24 cellular contexts compared by ENCODE assay signal in the genomic region with DNA sequence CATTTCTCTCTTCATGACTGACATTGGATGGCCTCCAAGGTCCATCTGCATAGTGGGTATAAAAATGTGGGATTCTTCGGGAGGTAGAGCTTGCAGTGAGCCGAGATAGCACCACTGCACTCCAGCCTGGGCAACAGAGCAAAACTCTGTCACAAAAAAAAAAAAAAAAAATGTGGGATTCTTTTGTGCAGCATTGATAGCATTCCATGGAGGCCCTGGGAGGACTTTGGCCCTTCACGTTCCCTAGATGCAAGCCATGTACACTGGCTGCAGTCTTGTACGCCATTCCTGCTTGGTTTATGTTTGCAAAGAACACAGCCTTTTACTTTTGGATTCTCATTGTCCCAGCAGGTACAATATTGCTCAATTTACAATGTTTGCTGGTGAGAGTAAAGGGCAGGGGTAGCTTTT.
DNase-seq lines count a peak whose midpoint lies in the region; FAIRE-seq and TF ChIP-seq lines count a peak whose summit lies in the region.
"Had no signal": no experiment of that assay in that cellular context is flagged by ENCODE, and none has a peak within 500 bp of the region (broad histone marks: within the 10 kb centered on the region; RNA-seq: fewer than 3 reads in every experiment).

No MANE protein-coding gene starts in this region.

- no peak overlapping the region for H3K4me3 Mint-ChIP-seq in mesothelial cell of epicardium
- H3K4me3 Mint-ChIP-seq: B cell, CD14-positive monocyte, GM23338, H9 had no signal

- no peaks in the 10 kb centered on the region for H3K27me3 Mint-ChIP-seq in mesothelial cell of epicardium (ENCODE audit: low read depth)
- H3K27me3 Mint-ChIP-seq: B cell had no signal

- peaks cover 19% of the 10 kb centered on the region for H3K4me1 Mint-ChIP-seq in mesothelial cell of epicardium
- H3K4me1 Mint-ChIP-seq: B cell, CD14-positive monocyte, GM23338, H9 had no signal

- in situ Hi-C loops in transverse colon (cut with MboI; ENCODE audit: low pct_ligation_motif_present in 1 of 4, low pct_unique_long_range_greater_than_20kb in 1 of 4, low sequenced_read_pairs in 3 of 4), result no loop called here

- intact Hi-C loops in transverse colon (cut with DNase I; ENCODE audit: low total_unique reads), result no loop called here

- DNase-seq in HuH-7 (ENCODE audit: low spot score) (peak; percentile 34), islet precursor cell (peak; percentile 51), mesothelial cell of epicardium (ENCODE audit: low spot score in 2 of 2, unreplicated experiment in 2 of 2) (no peak), transverse colon (peak; percentile 10), frontal cortex (ENCODE audit: low spot score in 2 of 2) (no peak), C1 segment of cervical spinal cord (lab: John Stamatoyannopoulos, UW) (no peak), mesenteric fat pad (ENCODE audit: low spot score) (no peak)
- DNase-seq: DMS53; H9; IMR-90; KG1; MG63; NCI-H1105 treated with DMSO at 0.1 percent for 48 hours; NCI-H146; NCI-H1930; NCI-H2107; NCI-H524; NCI-H748 treated with DMSO at 0.1 percent for 48 hours; NK-92 treated with Interleukin-12 subunit alpha and Interleukin-12 subunit beta, amount 100 ng/mL, for 24 hours; SJCRH30 had no signal

- no peak overlapping the region for H3K27ac ChIP-seq in transverse colon
- H3K27ac ChIP-seq: SJCRH30 had no signal

- 33 to 50% methylated on average over 3 to 4 of the region's 4 CpGs for WGBS in transverse colon (ENCODE audit: low coverage in 1 of 2), 2 donors

- no peak overlapping the region for H3K4me3 ChIP-seq in transverse colon
- H3K4me3 ChIP-seq: GM23338, MG63, SJCRH30 had no signal

- H3K9me3 Mint-ChIP-seq in mesothelial cell of epicardium, result peaks cover 10% of the 10 kb centered on the region
- H3K9me3 Mint-ChIP-seq: GM23338, H9 had no signal

- H3K27ac Mint-ChIP-seq in mesothelial cell of epicardium, result peak overlapping the region; percentile 25
- H3K27ac Mint-ChIP-seq: B cell, CD14-positive monocyte, GM23338, H9 had no signal

- TF ChIP-seq CTCF in mesothelial cell of epicardium (IDR thresholded peaks at IDR 0.05; ENCODE audit: unreplicated experiment), result no peak
- no peak for TF ChIP-seq CTCF in transverse colon (IDR thresholded peaks at IDR 0.05)

- no peaks in the 10 kb centered on the region for H3K27me3 ChIP-seq in transverse colon
- H3K27me3 ChIP-seq: MG63, SJCRH30 had no signal

- no peak for TF ChIP-seq POLR2A in transverse colon (IDR thresholded peaks at IDR 0.05)

- no peak for TF ChIP-seq EP300 in transverse colon (IDR thresholded peaks at IDR 0.05; ENCODE audit: low read depth)

- H3K4me1 ChIP-seq in transverse colon, result no peaks in the 10 kb centered on the region
- H3K4me1 ChIP-seq: SJCRH30 had no signal

- no peak for FAIRE-seq in frontal cortex (lab: Jason Lieb, UNC)
- FAIRE-seq: G401.6 had no signal

- no peaks in the 10 kb centered on the region for H3K9me3 ChIP-seq in transverse colon
- H3K9me3 ChIP-seq: MG63, SJCRH30 had no signal

- H3K36me3 ChIP-seq in transverse colon, result no peaks in the 10 kb centered on the region
- H3K36me3 ChIP-seq: MG63, SJCRH30 had no signal

- H3K36me3 Mint-ChIP-seq in mesothelial cell of epicardium, result no peaks in the 10 kb centered on the region
- H3K36me3 Mint-ChIP-seq: CD14-positive monocyte had no signal

Comparison
In these comparisons a context has a peak if more than half of its experiments do, and no peak if none do; other contexts are left out.
1. DNase-seq: peak in HuH-7 (single experiment), islet precursor cell (single experiment) and transverse colon (single experiment); none in mesothelial cell of epicardium (0 of 2), frontal cortex (0 of 2), C1 segment of cervical spinal cord (0 of 14) and mesenteric fat pad (single experiment).